In genomic region chr13:44649118-44649455, GRCh38 we compare ENCODE assay signal across 15 cellular contexts.
DNase-seq lines count a peak whose midpoint lies in the region; ATAC-seq and TF ChIP-seq lines count a peak whose summit lies in the region.
"Had no signal": no experiment of that assay in that cellular context is flagged by ENCODE, and none has a peak within 500 bp of the region (broad histone marks: within the 10 kb centered on the region; RNA-seq: fewer than 3 reads in every experiment).

No MANE protein-coding gene starts in this region.

- BruUV-seq in MCF 10A (replicated peaks; lab: Mats Ljungman, UMichigan), result no TSS peak

- peaks cover 5% of the 10 kb centered on the region for H3K4me1 Mint-ChIP-seq in T-helper 2 cell treated with Interferon-gamma antibody and Interleukin-4, amounts not matched to agents 5 μg/mL and 100 μg/mL, for 36 hours (ENCODE audit: low read depth)
- peaks cover 23% of the 10 kb centered on the region for H3K4me1 Mint-ChIP-seq in activated T-cell treated with anti-CD3 and anti-CD28 coated beads, Interleukin-2, amount 50 U/mL, for 72 hours (ENCODE audit: low read depth)
- H3K4me1 Mint-ChIP-seq in MCF 10A (ENCODE audit: insufficient read depth, unreplicated experiment), result no peaks in the 10 kb centered on the region

- CTCF ChIA-PET in HEK293 (lab: Yijun Ruan, JAX), result interaction anchor here (0.6 to 0.9 kb wide), 2 partner anchors 19 to 66 kb away, joined by 3 read pairs; no protein-coding TSS in a partner anchor
- CTCF ChIA-PET in MCF 10A (lab: Yijun Ruan, JAX), result interaction anchor here (0.8 kb wide), 1 partner anchor 75 kb away, joined by 3 read pairs; no protein-coding TSS in a partner anchor

- H3K79me2 ChIP-seq in smooth muscle cell (ENCODE audit: low read depth), result no peaks in the 10 kb centered on the region

- no peaks in the 10 kb centered on the region for H3K27me3 ChIP-seq in smooth muscle cell (ENCODE audit: low read depth)
- H3K27me3 ChIP-seq: thyroid gland had no signal

- H3K9me3 Mint-ChIP-seq in T-helper 2 cell treated with Interferon-gamma antibody and Interleukin-4, amounts not matched to agents 5 μg/mL and 100 μg/mL, for 36 hours, result no peaks in the 10 kb centered on the region
- no peaks in the 10 kb centered on the region for H3K9me3 Mint-ChIP-seq in activated T-cell treated with anti-CD3 and anti-CD28 coated beads, Interleukin-2, amount 50 U/mL, for 72 hours
- H3K9me3 Mint-ChIP-seq in MCF 10A (ENCODE audit: unreplicated experiment), result no peaks in the 10 kb centered on the region
- H3K9me3 Mint-ChIP-seq: CD8-positive, alpha-beta T cell; naive thymus-derived CD8-positive, alpha-beta T cell had no signal

- no peak overlapping the region for H3K4me2 ChIP-seq in smooth muscle cell
- H3K4me2 ChIP-seq: PC-9 had no signal

- POLR2A ChIA-PET in HEK293 (lab: Yijun Ruan, JAX) (no interaction called here), MCF 10A (lab: Yijun Ruan, JAX) (no interaction called here)

- H3K4me1 ChIP-seq in HEK293 (ENCODE audit: control insufficient read depth, insufficient read depth, low read length), result no peaks in the 10 kb centered on the region
- no peaks in the 10 kb centered on the region for H3K4me1 ChIP-seq in smooth muscle cell (ENCODE audit: low read depth)
- H3K4me1 ChIP-seq: thyroid gland had no signal

- peak; percentile 52 for DNase-seq in T-helper 2 cell treated with Interferon-gamma antibody and Interleukin-4, amounts not matched to agents 5 μg/mL and 100 μg/mL, for 36 hours (ENCODE audit: low spot score)
- no peak for DNase-seq in T-helper 2 cell
- peak; percentile 38 to 53 for DNase-seq in activated T-cell treated with anti-CD3 and anti-CD28 coated beads, Interleukin-2, amount 50 U/mL, for 72 hours
- peak; percentile 23 for DNase-seq in renal cortical epithelial cell (ENCODE audit: low read depth)
- no peak for DNase-seq in MCF 10A (ENCODE audit: unreplicated experiment)
- no peak for DNase-seq in DMS79 treated with DMSO at 0.1 percent for 48 hours (lab: John Stamatoyannopoulos, UW)
- DNase-seq in smooth muscle cell (lab: John Stamatoyannopoulos, UW; ENCODE audit: unreplicated experiment), result no peak
- DNase-seq: 8988T; CD8-positive, alpha-beta T cell; NCI-H345; PC-9; retina; thyroid gland had no signal

- no peaks in the 10 kb centered on the region for H3F3A ChIP-seq in smooth muscle cell (ENCODE audit: low read depth)

- peaks cover 6% of the 10 kb centered on the region for H3K27me3 Mint-ChIP-seq in T-helper 2 cell treated with Interferon-gamma antibody and Interleukin-4, amounts not matched to agents 5 μg/mL and 100 μg/mL, for 36 hours (ENCODE audit: low read depth)
- H3K27me3 Mint-ChIP-seq in activated T-cell treated with anti-CD3 and anti-CD28 coated beads, Interleukin-2, amount 50 U/mL, for 72 hours (ENCODE audit: low read depth), result peaks cover 43% of the 10 kb centered on the region
- no peaks in the 10 kb centered on the region for H3K27me3 Mint-ChIP-seq in MCF 10A (ENCODE audit: insufficient read depth, unreplicated experiment)

- ATAC-seq in activated T-cell treated with anti-CD3 and anti-CD28 coated beads, Interleukin-2, amount 50 U/mL, for 72 hours (replicated peaks in 1 of 2), result peak; percentile 79 to 86
- ATAC-seq: CD8-positive, alpha-beta T cell; naive thymus-derived CD8-positive, alpha-beta T cell had no signal

- intact Hi-C loops in MCF 10A (cut with micrococcal nuclease), result no loop called here

- WGBS in smooth muscle cell (ENCODE audit: low lambda C conversion rate), result 47% methylated on average over 3 of the region's 3 CpGs

- no peaks in the 10 kb centered on the region for H3K36me3 Mint-ChIP-seq in T-helper 2 cell treated with Interferon-gamma antibody and Interleukin-4, amounts not matched to agents 5 μg/mL and 100 μg/mL, for 36 hours (ENCODE audit: low read depth)
- no peaks in the 10 kb centered on the region for H3K36me3 Mint-ChIP-seq in activated T-cell treated with anti-CD3 and anti-CD28 coated beads, Interleukin-2, amount 50 U/mL, for 72 hours (ENCODE audit: insufficient read depth in 2 of 2)
- H3K36me3 Mint-ChIP-seq in MCF 10A (ENCODE audit: insufficient read depth, unreplicated experiment), result no peaks in the 10 kb centered on the region
- H3K36me3 Mint-ChIP-seq: CD8-positive, alpha-beta T cell; naive thymus-derived CD8-positive, alpha-beta T cell had no signal

- no peaks in the 10 kb centered on the region for H3K36me3 ChIP-seq in HEK293 (ENCODE audit: control insufficient read depth in 2 of 2, insufficient read depth in 1 of 2, low read length in 2 of 2)
- H3K36me3 ChIP-seq in smooth muscle cell (ENCODE audit: low read depth), result no peaks in the 10 kb centered on the region
- H3K36me3 ChIP-seq: thyroid gland had no signal

- no peak overlapping the region for H3K9ac ChIP-seq in smooth muscle cell (ENCODE audit: low read depth)

- H3K27ac ChIP-seq in HEK293 (ENCODE audit: extremely low read depth, low read depth, low read length) (no peak overlapping the region), smooth muscle cell (ENCODE audit: low read depth) (no peak overlapping the region)
- H3K27ac ChIP-seq: PC-9, thyroid gland had no signal

- H3K4me3 ChIP-seq in HEK293 (ENCODE audit: low read depth, low read length) (no peak overlapping the region), smooth muscle cell (no peak overlapping the region)
- H3K4me3 ChIP-seq: PC-9, thyroid gland had no signal

- no peaks in the 10 kb centered on the region for H3K9me3 ChIP-seq in HEK293 (ENCODE audit: control insufficient read depth, insufficient read depth, low read depth, low read length)
- H3K9me3 ChIP-seq in smooth muscle cell (replicated peaks; ENCODE audit: low read depth), result no peaks in the 10 kb centered on the region
- H3K9me3 ChIP-seq: thyroid gland had no signal

- no peak overlapping the region for H3K27ac Mint-ChIP-seq in T-helper 2 cell treated with Interferon-gamma antibody and Interleukin-4, amounts not matched to agents 5 μg/mL and 100 μg/mL, for 36 hours
- H3K27ac Mint-ChIP-seq in activated T-cell treated with anti-CD3 and anti-CD28 coated beads, Interleukin-2, amount 50 U/mL, for 72 hours, result no peak overlapping the region
- no peak overlapping the region for H3K27ac Mint-ChIP-seq in MCF 10A (ENCODE audit: low read depth, unreplicated experiment)
- H3K27ac Mint-ChIP-seq: CD8-positive, alpha-beta T cell had no signal

- H2AFZ ChIP-seq in smooth muscle cell (ENCODE audit: low read depth), result no peak overlapping the region
- H2AFZ ChIP-seq: PC-9 had no signal

- H3K4me3 Mint-ChIP-seq in T-helper 2 cell treated with Interferon-gamma antibody and Interleukin-4, amounts not matched to agents 5 μg/mL and 100 μg/mL, for 36 hours, result no peak overlapping the region
- peak overlapping the region; percentile 8 to 53 for H3K4me3 Mint-ChIP-seq in activated T-cell treated with anti-CD3 and anti-CD28 coated beads, Interleukin-2, amount 50 U/mL, for 72 hours
- no peak overlapping the region for H3K4me3 Mint-ChIP-seq in MCF 10A (ENCODE audit: unreplicated experiment)
- H3K4me3 Mint-ChIP-seq: CD8-positive, alpha-beta T cell had no signal

- no peak for TF ChIP-seq CTCF in HEK293 (tag by site-specific recombination; IDR thresholded peaks at IDR 0.05)
- no peak for TF ChIP-seq CTCF in MCF 10A (IDR thresholded peaks at IDR 0.05; ENCODE audit: unreplicated experiment)
- no peak for TF ChIP-seq CTCF in smooth muscle cell (IDR thresholded peaks at IDR 0.05; ENCODE audit: borderline replicate concordance, insufficient read depth, poor library complexity, severe bottlenecking)

- H4K20me1 ChIP-seq in smooth muscle cell (ENCODE audit: low read depth), result no peaks in the 10 kb centered on the region

TF ChIP-seq in HEK293, 187 proteins besides CTCF, POLR2A, EP300 and RAD21 (continues in another document):
- TF ChIP-seq GLIS1 (tag by site-specific recombination; IDR thresholded peaks at IDR 0.05) (peak; percentile 76), PRDM6 (tag by site-specific recombination; IDR thresholded peaks at IDR 0.05) (0 out of 2 replicates have a peak, but pooled peaks have one; percentile 19), PRDM4 (tag by site-specific recombination; IDR thresholded peaks at IDR 0.05) (peak; percentile 42; the same call in 1 of the 2 replicates), WT1 (tag by site-specific recombination; IDR thresholded peaks at IDR 0.05) (peak; percentile 81)

Comparison
In these comparisons a context has a peak if more than half of its experiments do, and no peak if none do; other contexts are left out.
1. DNase-seq: peak in T-helper 2 cell treated with Interferon-gamma antibody and Interleukin-4, amounts not matched to agents 5 μg/mL and 100 μg/mL, for 36 hours (single experiment), activated T-cell treated with anti-CD3 and anti-CD28 coated beads, Interleukin-2, amount 50 U/mL, for 72 hours (2 of 2) and renal cortical epithelial cell (single experiment); none in T-helper 2 cell (0 of 5), MCF 10A (single experiment), DMS79 treated with DMSO at 0.1 percent for 48 hours (single experiment) and smooth muscle cell (single experiment).
2. H3K4me3 Mint-ChIP-seq: peak in activated T-cell treated with anti-CD3 and anti-CD28 coated beads, Interleukin-2, amount 50 U/mL, for 72 hours (2 of 2); none in T-helper 2 cell treated with Interferon-gamma antibody and Interleukin-4, amounts not matched to agents 5 μg/mL and 100 μg/mL, for 36 hours (single experiment) and MCF 10A (single experiment).